8 cellular contexts compared by ENCODE assay signal in the genomic region with DNA sequence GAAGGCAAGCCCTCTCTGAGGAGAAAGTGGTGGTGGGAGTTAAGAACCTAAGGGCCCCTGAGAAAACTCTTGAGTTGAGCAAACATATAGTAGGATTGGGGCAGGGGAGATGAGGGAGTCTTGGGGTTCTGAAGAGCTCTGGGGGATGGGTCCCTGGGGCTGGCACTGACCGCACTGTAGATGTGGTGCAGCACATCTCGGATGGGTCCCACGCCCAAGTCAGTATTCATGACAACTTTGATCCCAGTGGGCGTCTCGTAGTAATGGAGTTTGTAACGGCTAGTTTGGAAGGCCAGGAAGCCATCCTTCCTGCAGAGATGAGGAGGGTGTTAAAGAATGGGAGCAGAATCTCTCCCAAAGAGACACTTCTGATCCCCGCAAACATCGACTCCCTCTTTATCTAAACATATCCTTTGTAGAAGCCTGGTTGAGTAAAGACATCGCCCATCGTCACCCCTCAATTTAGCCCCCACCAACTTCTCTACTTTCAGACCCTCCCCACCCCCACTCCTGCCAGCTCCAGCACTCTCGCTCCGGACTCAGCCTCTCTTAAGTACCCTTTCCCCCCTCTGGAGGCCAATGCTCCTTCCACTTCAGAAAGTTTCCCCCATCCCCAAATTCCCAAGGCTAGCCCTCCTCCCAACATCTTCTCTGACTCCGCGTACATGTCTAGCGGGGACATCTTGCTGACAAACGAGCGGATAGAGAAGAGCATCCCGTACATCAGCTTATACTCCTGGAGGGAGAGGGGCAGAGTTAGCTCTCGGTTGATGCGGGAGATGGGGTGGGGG. TPM values are rescaled to one million over a fixed set of nuclear protein-coding genes. Genes with fewer than 3 reads are reported as not detected.
DNase-seq lines count a peak whose midpoint lies in the region; ATAC-seq and TF ChIP-seq lines count a peak whose summit lies in the region.

No MANE protein-coding gene starts in this region.

- no peak for TF ChIP-seq CTCF in left lung (IDR thresholded peaks at IDR 0.05)
- no peak for TF ChIP-seq CTCF in thyroid gland (IDR thresholded peaks at IDR 0.05)

- H3K27me3 ChIP-seq in adipocyte (replicated peaks; ENCODE audit: control insufficient read depth, insufficient read depth, low read length) (no peaks in the 10 kb centered on the region), left lung (no peaks in the 10 kb centered on the region), thyroid gland (no peaks in the 10 kb centered on the region)

- H3K27ac ChIP-seq in left lung = peak overlapping the region; percentile 49 to 91
- peak overlapping the region in 2 of 3 donors; percentile 12 to 55 for H3K27ac ChIP-seq in thyroid gland

- peaks cover 11% of the 10 kb centered on the region for H3K36me3 Mint-ChIP-seq in activated T-cell treated with anti-CD3 and anti-CD28 coated beads, Interleukin-2, amount 50 U/mL, for 4 hours (ENCODE audit: insufficient read depth)

- 43 to 44% methylated on average over 20 of the region's 20 CpGs for WGBS in thyroid gland, 2 donors

- no peaks in the 10 kb centered on the region for H3K9me3 Mint-ChIP-seq in activated T-cell treated with anti-CD3 and anti-CD28 coated beads, Interleukin-2, amount 50 U/mL, for 4 hours

- DNase-seq in activated T-cell treated with anti-CD3 and anti-CD28 coated beads, Interleukin-2, amount 50 U/mL, for 4 hours = no peak
- DNase-seq in activated T-cell treated with anti-CD3 and anti-CD28 coated beads, Interleukin-2, amount 50 U/mL, for 1 hour = no peak
- DNase-seq in adipocyte (ENCODE audit: low read depth) (peak; percentile 19), left lung (no peak), thyroid gland (peak in 1 of 2 donors; percentile 10), germinal center (ENCODE audit: low spot score) (no peak), NCI-H1105 treated with DMSO at 0.1 percent for 48 hours (lab: John Stamatoyannopoulos, UW) (no peak)

- peaks cover 47% of the 10 kb centered on the region for H3K4me1 Mint-ChIP-seq in activated T-cell treated with anti-CD3 and anti-CD28 coated beads, Interleukin-2, amount 50 U/mL, for 4 hours (ENCODE audit: low read depth)

- H3K36me3 ChIP-seq in adipocyte (ENCODE audit: control insufficient read depth, insufficient read depth, low read length, severe bottlenecking) (peaks cover 6% of the 10 kb centered on the region), left lung (peaks cover 0 to 30% of the 10 kb centered on the region in 2 donors), thyroid gland (peaks cover 0 to under 1% of the 10 kb centered on the region in 2 donors)

- H3K9ac ChIP-seq in adipocyte (ENCODE audit: low read length) = peak overlapping the region; percentile 95

- H3K4me3 Mint-ChIP-seq in activated T-cell treated with anti-CD3 and anti-CD28 coated beads, Interleukin-2, amount 50 U/mL, for 4 hours = peak overlapping the region; percentile 97

- no peak for TF ChIP-seq POLR2A in thyroid gland (IDR thresholded peaks at IDR 0.05)

- intact Hi-C loops in left lung (cut with DNase I) (no loop called here), thyroid gland (cut with DNase I) (no loop called here)

- no peaks in the 10 kb centered on the region for H3K27me3 Mint-ChIP-seq in activated T-cell treated with anti-CD3 and anti-CD28 coated beads, Interleukin-2, amount 50 U/mL, for 4 hours (ENCODE audit: low read depth)

- H3K9me3 ChIP-seq in adipocyte (ENCODE audit: control insufficient read depth, low read length) (no peaks in the 10 kb centered on the region), left lung (no peaks in the 10 kb centered on the region), thyroid gland (no peaks in the 10 kb centered on the region)

- no peak for ATAC-seq in activated T-cell treated with anti-CD3 and anti-CD28 coated beads, Interleukin-2, amount 50 U/mL, for 4 hours
- ATAC-seq in left lung (no peak), HG02763 (IDR thresholded peaks at IDR 0.05; ENCODE audit: unreplicated experiment) (no peak)

- H3K4me1 ChIP-seq in adipocyte (ENCODE audit: control insufficient read depth, insufficient read depth, low read length) (peaks cover 24% of the 10 kb centered on the region), left lung (peaks cover 13 to 42% of the 10 kb centered on the region in 2 donors), thyroid gland (peaks cover 20 to 23% of the 10 kb centered on the region in 2 donors)

- H3K4me3 ChIP-seq in adipocyte (ENCODE audit: low read length) (peak overlapping the region; percentile 99), left lung (peak overlapping the region; percentile 77 to 79), thyroid gland (replicated peaks in 1 of 3) (peak overlapping the region; percentile 61 to 82 (median 70))

RNA-seq across cellular contexts. Expression of gene TRAPPC1, which starts 0.7 kb away (rescaled TPM):
- total RNA-seq in activated T-cell treated with anti-CD3 and anti-CD28 coated beads, Interleukin-2, amount 50 U/mL, for 4 hours = 100 to 1,000 TPM; 123 to 134 (median 124) TPM
- total RNA-seq in left lung = 100 to 1,000 TPM; 141 to 181 TPM
- 10 to 100 TPM; 40.2 to 59.0 (median 53.4) TPM for total RNA-seq in thyroid gland

RNA-seq across cellular contexts. Expression of gene CNTROB, which starts 1.0 kb away (rescaled TPM):
- 10 to 100 TPM; 31.8 to 37.1 (median 34.6) TPM for total RNA-seq in activated T-cell treated with anti-CD3 and anti-CD28 coated beads, Interleukin-2, amount 50 U/mL, for 4 hours
- total RNA-seq in left lung (10 to 100 TPM; 38.2 to 50.1 TPM), thyroid gland (10 to 100 TPM; 21.0 to 35.9 (median 28.0) TPM)

RNA-seq across cellular contexts. Expression of gene KCNAB3, which starts 1.4 kb away (rescaled TPM):
- total RNA-seq in activated T-cell treated with anti-CD3 and anti-CD28 coated beads, Interleukin-2, amount 50 U/mL, for 4 hours = 10 to 100 TPM; 10.3 to 11.5 (median 11.4) TPM
- total RNA-seq in left lung (1 to 10 TPM; 2.5 to 3.5 TPM), thyroid gland (1 to 10 TPM in 2 of 4 donors, under 1 TPM in 2; 0.40 to 3.7 (median 1.5) TPM)

RNA-seq across cellular contexts. Expression of gene RNF227, which starts 14.9 kb away (rescaled TPM):
- total RNA-seq in activated T-cell treated with anti-CD3 and anti-CD28 coated beads, Interleukin-2, amount 50 U/mL, for 4 hours = 1 to 10 TPM; 4.7 to 5.5 (median 5.0) TPM
- 1 to 10 TPM; 4.5 to 5.1 TPM for total RNA-seq in left lung
- 1 to 10 TPM; 1.1 to 4.3 (median 2.2) TPM for total RNA-seq in thyroid gland

RNA-seq across cellular contexts. Expression of gene CHD3, which starts 42.4 kb away (rescaled TPM):
- 100 to 1,000 TPM; 117 to 127 (median 123) TPM for total RNA-seq in activated T-cell treated with anti-CD3 and anti-CD28 coated beads, Interleukin-2, amount 50 U/mL, for 4 hours
- total RNA-seq in left lung (100 to 1,000 TPM in 1 of 2 donors, 10 to 100 TPM in 1; 95.3 to 118 TPM), thyroid gland (100 to 1,000 TPM in 1 of 4 donors, 10 to 100 TPM in 3; 78.9 to 117 (median 91.4) TPM)
